ENCODE assay signal across 9 cellular contexts in the genomic region with DNA sequence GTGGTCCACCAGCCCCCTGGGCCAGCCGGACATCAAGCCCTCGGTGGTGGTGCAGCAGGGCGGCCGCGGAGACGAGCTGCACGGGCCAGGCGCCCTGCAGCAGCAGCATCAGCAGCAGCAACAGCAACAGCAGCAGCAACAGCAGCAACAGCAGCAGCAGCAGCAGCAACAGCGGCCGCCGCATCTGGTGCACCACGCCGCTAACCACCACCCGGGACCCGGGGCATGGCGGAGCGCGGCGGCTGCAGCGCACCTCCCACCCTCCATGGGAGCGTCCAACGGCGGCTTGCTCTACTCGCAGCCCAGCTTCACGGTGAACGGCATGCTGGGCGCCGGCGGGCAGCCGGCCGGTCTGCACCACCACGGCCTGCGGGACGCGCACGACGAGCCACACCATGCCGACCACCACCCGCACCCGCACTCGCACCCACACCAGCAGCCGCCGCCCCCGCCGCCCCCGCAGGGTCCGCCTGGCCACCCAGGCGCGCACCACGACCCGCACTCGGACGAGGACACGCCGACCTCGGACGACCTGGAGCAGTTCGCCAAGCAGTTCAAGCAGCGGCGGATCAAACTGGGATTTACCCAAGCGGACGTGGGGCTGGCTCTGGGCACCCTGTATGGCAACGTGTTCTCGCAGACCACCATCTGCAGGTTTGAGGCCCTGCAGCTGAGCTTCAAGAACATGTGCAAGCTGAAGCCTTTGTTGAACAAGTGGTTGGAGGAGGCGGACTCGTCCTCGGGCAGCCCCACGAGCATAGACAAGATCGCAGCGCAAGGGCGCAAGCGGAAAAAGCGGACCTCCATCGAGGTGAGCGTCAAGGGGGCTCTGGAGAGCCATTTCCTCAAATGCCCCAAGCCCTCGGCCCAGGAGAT. TPM values are rescaled to one million over a fixed set of nuclear protein-coding genes. Genes with fewer than 3 reads are reported as not detected.
DNase-seq lines count a peak whose midpoint lies in the region; ATAC-seq and TF ChIP-seq lines count a peak whose summit lies in the region.
"Had no signal": no experiment of that assay in that cellular context is flagged by ENCODE, and none has a peak within 500 bp of the region (broad histone marks: within the 10 kb centered on the region; RNA-seq: fewer than 3 reads in every experiment).

No MANE protein-coding gene starts in this region.

- H3K14ac ChIP-seq in trophoblast cell (ENCODE audit: low read length): no peak overlapping the region

- TF ChIP-seq CTCF in KMS-11 (conservative IDR thresholded peaks at IDR 0.05; ENCODE audit: low read depth, low read length): no peak
- no peak for TF ChIP-seq CTCF in choroid plexus epithelial cell (conservative IDR thresholded peaks at IDR 0.05; ENCODE audit: low read depth, low read length)

- H3K79me2 ChIP-seq in KMS-11 (ENCODE audit: insufficient read depth, low read depth) (peaks cover 30% of the 10 kb centered on the region; the same call in 1 of the 2 replicates), trophoblast cell (ENCODE audit: control insufficient read depth, insufficient read depth, low read length, poor library complexity) (no peaks in the 10 kb centered on the region)

- ATAC-seq in GM18519 (IDR thresholded peaks at IDR 0.05; ENCODE audit: low FRiP score, unreplicated experiment): no peak

- H3K4me3 ChIP-seq in KMS-11 (IDR thresholded peaks at IDR 0.05; ENCODE audit: insufficient read depth, low read depth, low read length) (no peak overlapping the region), choroid plexus epithelial cell (ENCODE audit: low read depth, low read length) (peak overlapping the region; percentile 4), trophoblast cell (ENCODE audit: low read depth, low read length) (peak overlapping the region; percentile 49)

- H3K36me3 ChIP-seq in KMS-11 (ENCODE audit: insufficient read depth): no peaks in the 10 kb centered on the region
- H3K36me3 ChIP-seq in trophoblast cell (ENCODE audit: control insufficient read depth in 1 of 2, insufficient read depth in 2 of 2, low read length in 2 of 2): no peaks in the 10 kb centered on the region

- no peaks in the 10 kb centered on the region for H4K20me1 ChIP-seq in KMS-11 (ENCODE audit: insufficient read depth)

- H3K27me3 ChIP-seq in KMS-11 (ENCODE audit: insufficient read depth, low read depth): no peaks in the 10 kb centered on the region
- H3K27me3 ChIP-seq in trophoblast cell (ENCODE audit: insufficient read depth, low read length): peaks cover 63% of the 10 kb centered on the region

- H2AFZ ChIP-seq in KMS-11 (ENCODE audit: low read depth): peak overlapping the region; percentile 69
- peak overlapping the region; percentile 27 for H2AFZ ChIP-seq in trophoblast cell (ENCODE audit: insufficient read depth, low read length, poor library complexity)

- DNase-seq in Daoy (ENCODE audit: low read depth) (peak; percentile 54), choroid plexus epithelial cell (ENCODE audit: low read depth) (no peak), trophoblast cell (peak in 1 of 2 donors; percentile 3), NOMO-1 treated with dmso at 0.1 percent for 144 hours (lab: John Stamatoyannopoulos, UW; ENCODE audit: unreplicated experiment) (no peak), EL (no peak), pons (ENCODE audit: low spot score) (no peak)

- no peak overlapping the region for H2BK5ac ChIP-seq in trophoblast cell (ENCODE audit: low read depth, low read length, poor library complexity)

- no peak overlapping the region for H2AK5ac ChIP-seq in trophoblast cell (ENCODE audit: low read length)

- no peak overlapping the region for H4K91ac ChIP-seq in trophoblast cell (ENCODE audit: low read depth, low read length)

- H3K4ac ChIP-seq in trophoblast cell (ENCODE audit: low read depth, low read length): no peak overlapping the region

- H2BK120ac ChIP-seq in trophoblast cell (ENCODE audit: insufficient read depth, low read length, poor library complexity): no peak overlapping the region

- H4K8ac ChIP-seq in trophoblast cell (ENCODE audit: low read depth, low read length): no peak overlapping the region

- H3K4me2 ChIP-seq in KMS-11 (peak overlapping the region; percentile 93; the same call in 1 of the 2 replicates), trophoblast cell (ENCODE audit: low read length) (peak overlapping the region; percentile 64)

- peak overlapping the region; percentile 61 for H3K9ac ChIP-seq in KMS-11
- no peak overlapping the region for H3K9ac ChIP-seq in trophoblast cell (ENCODE audit: low read length)

- H4K12ac ChIP-seq in trophoblast cell (ENCODE audit: low read depth, low read length): no peak overlapping the region

- no peak overlapping the region for H2BK12ac ChIP-seq in trophoblast cell (ENCODE audit: low read length)

- peaks cover 19% of the 10 kb centered on the region for H3K4me1 ChIP-seq in KMS-11 (ENCODE audit: low read depth, poor library complexity, severe bottlenecking)
- H3K4me1 ChIP-seq in trophoblast cell (ENCODE audit: control insufficient read depth in 1 of 2, insufficient read depth in 2 of 2, low read length in 2 of 2): peaks cover 15 to 29% of the 10 kb centered on the region in 2 experiments

- H3K27ac ChIP-seq in KMS-11 (peak overlapping the region; percentile 36), trophoblast cell (ENCODE audit: low read depth, low read length) (no peak overlapping the region)

- H3K18ac ChIP-seq in trophoblast cell (ENCODE audit: low read length): no peak overlapping the region

- no peaks in the 10 kb centered on the region for H3K79me1 ChIP-seq in trophoblast cell (ENCODE audit: low read length)

- no peak overlapping the region for H3K23ac ChIP-seq in trophoblast cell (ENCODE audit: low read length)

- no CpG with 5 or more reads among the region's 76 CpGs for WGBS in trophoblast cell (ENCODE audit: extremely low coverage, insufficient coverage, insufficient read length)

- peaks cover 4% of the 10 kb centered on the region for H3K9me3 ChIP-seq in trophoblast cell (ENCODE audit: insufficient read depth, low read depth, low read length)

RNA-seq across cellular contexts. Expression of a gene that starts 1.0 kb away (rescaled TPM):
- total RNA-seq in Daoy (2014; rRNA removed; shearing (Covaris generic)): 0.63 and 0.77 TPM in 2 replicates
- polyA plus RNA-seq in trophoblast cell (2013): 0.01 TPM in 1 of 2 replicates, not detected in the other
- total RNA-seq: LHCN-M2 had no signal
